ENCODE assay signal across 11 cellular contexts in the genomic region with DNA sequence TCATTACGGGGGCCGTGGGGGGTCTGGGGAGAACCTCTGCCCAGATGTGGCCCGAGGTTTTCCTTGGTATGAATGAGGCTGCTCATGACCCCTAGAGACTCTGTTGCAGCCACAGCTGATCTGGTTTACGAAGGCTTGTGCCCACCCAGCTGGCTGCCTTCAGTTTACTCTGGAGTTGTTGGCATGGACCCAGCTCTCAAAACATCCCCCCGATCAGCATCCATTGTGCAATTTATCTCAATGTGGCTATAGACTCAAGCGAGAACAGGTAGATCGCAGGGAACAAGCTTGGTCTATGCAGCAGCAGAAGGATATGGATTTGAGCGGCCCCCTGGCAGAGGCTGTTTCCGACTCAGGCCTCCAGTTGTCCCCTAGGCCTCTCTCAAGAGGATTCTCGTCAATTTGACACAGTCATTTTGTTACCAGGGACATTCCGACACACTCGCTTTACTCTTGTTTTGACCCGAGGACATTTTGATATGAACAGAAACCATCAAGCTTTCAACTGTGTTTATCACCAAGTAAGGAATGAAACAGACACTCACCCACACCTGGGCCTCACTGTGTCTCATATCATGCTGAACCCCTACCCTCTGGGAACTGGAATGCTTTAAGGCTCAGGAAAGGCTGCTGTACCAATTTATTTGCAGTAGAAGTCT.
DNase-seq lines count a peak whose midpoint lies in the region; ATAC-seq and TF ChIP-seq lines count a peak whose summit lies in the region.
"Had no signal": no experiment of that assay in that cellular context is flagged by ENCODE, and none has a peak within 500 bp of the region (broad histone marks: within the 10 kb centered on the region; RNA-seq: fewer than 3 reads in every experiment).

No MANE protein-coding gene starts in this region.

- intact Hi-C loops in cardiac septum (cut with DNase I) (no loop called here), left cardiac atrium (cut with DNase I) (no loop called here)

- no peak overlapping the region for H3K9ac ChIP-seq in neural progenitor cell

- H3K4me1 Mint-ChIP-seq in T-cell: peaks cover 89 to 96% (median 90%) of the 10 kb centered on the region in 3 donors
- H3K4me1 Mint-ChIP-seq in neural progenitor cell: peaks cover 29% of the 10 kb centered on the region

- H3K79me2 ChIP-seq in neural progenitor cell (ENCODE audit: low read depth): no peaks in the 10 kb centered on the region

- H3K9me3 ChIP-seq in neural progenitor cell (ENCODE audit: low read depth): no peaks in the 10 kb centered on the region

- no peak overlapping the region for H3K27ac ChIP-seq in neural progenitor cell

- no peak for TF ChIP-seq CTCF in neural progenitor cell (IDR thresholded peaks at IDR 0.05)

- H4K20me1 ChIP-seq in neural progenitor cell (ENCODE audit: low read depth): no peaks in the 10 kb centered on the region

- no peak overlapping the region for H3K4me2 ChIP-seq in neural progenitor cell

- H3K4me1 ChIP-seq in neural progenitor cell: no peaks in the 10 kb centered on the region

- no peaks in the 10 kb centered on the region for H3K27me3 ChIP-seq in neural progenitor cell

- CTCF ChIA-PET in T-cell (lab: Charles Lee): interaction anchor here (0.6 to 3.5 kb wide), 5 partner anchors 12 to 438 kb away, joined by 3 to 20 read pairs (median 6); no protein-coding TSS in a partner anchor

- H3K9me3 Mint-ChIP-seq in T-cell (peaks cover 4 to 11% (median 8%) of the 10 kb centered on the region in 3 donors), neural progenitor cell (peaks cover 4% of the 10 kb centered on the region)

- H3K36me3 Mint-ChIP-seq in T-cell (peaks cover 3% of the 10 kb centered on the region), neural progenitor cell (peaks cover 2% of the 10 kb centered on the region)

- ATAC-seq in left cardiac atrium (no peak), HG02610 (IDR thresholded peaks at IDR 0.05; ENCODE audit: unreplicated experiment) (peak; percentile 76), T-cell (replicated peaks in 1 of 4) (no peak)
- peak; percentile 65 for ATAC-seq in stimulated activated naive CD8-positive, alpha-beta T cell treated with anti-CD3 and anti-CD28 coated beads, Interleukin-15, Interleukin-2, amounts not matched to agents 100 U/mL and 50 U/mL, for 24 hours

- peak; percentile 50 for DNase-seq in cardiac septum (ENCODE audit: low spot score)
- DNase-seq in left cardiac atrium: no peak
- no peak for DNase-seq in T-cell
- DNase-seq in stimulated activated naive CD8-positive, alpha-beta T cell treated with anti-CD3 and anti-CD28 coated beads, Interleukin-15, Interleukin-2, amounts not matched to agents 100 U/mL and 50 U/mL, for 24 hours: no peak
- DNase-seq in retina: no peak
- no peak for DNase-seq in Kasumi-1 (lab: John Stamatoyannopoulos, UW)
- DNase-seq in neural progenitor cell (ENCODE audit: low spot score): no peak
- DNase-seq: hippocampal formation, NCI-H2029, nucleus accumbens had no signal

- H3K4me3 Mint-ChIP-seq in T-cell: peak overlapping the region in 2 of 3 donors; percentile 19 to 67
- H3K4me3 Mint-ChIP-seq in neural progenitor cell: no peak overlapping the region

- no peak overlapping the region for H2AFZ ChIP-seq in neural progenitor cell (replicated peaks)

- no peaks in the 10 kb centered on the region for H3K36me3 ChIP-seq in neural progenitor cell

- POLR2A ChIA-PET in T-cell (lab: Charles Lee): interaction anchor here (0.6 to 0.7 kb wide), 2 partner anchors 318 to 1015 kb away, joined by 3 read pairs; no protein-coding TSS in a partner anchor

- H3K27me3 Mint-ChIP-seq in T-cell (no peaks in the 10 kb centered on the region), neural progenitor cell (ENCODE audit: insufficient read depth, low read depth) (peaks cover 26% of the 10 kb centered on the region)

- H3K27ac Mint-ChIP-seq in T-cell (peak overlapping the region; percentile 96 to 97), neural progenitor cell (no peak overlapping the region)

- H3F3A ChIP-seq in neural progenitor cell (ENCODE audit: low read depth): no peaks in the 10 kb centered on the region

- no peak overlapping the region for H3K4me3 ChIP-seq in neural progenitor cell

Comparison
In these comparisons a context has a peak if more than half of its experiments do, and no peak if none do; other contexts are left out.
1. ATAC-seq: peak in HG02610 (single experiment) and stimulated activated naive CD8-positive, alpha-beta T cell treated with anti-CD3 and anti-CD28 coated beads, Interleukin-15, Interleukin-2, amounts not matched to agents 100 U/mL and 50 U/mL, for 24 hours (single experiment); none in left cardiac atrium (0 of 2) and T-cell (0 of 4).